9 cellular contexts compared by ENCODE assay signal in genomic region chr12:30795410-30795659, GRCh38. TPM values are rescaled to one million over a fixed set of nuclear protein-coding genes. Genes with fewer than 3 reads are reported as not detected.
DNase-seq lines count a peak whose midpoint lies in the region; ATAC-seq and TF ChIP-seq lines count a peak whose summit lies in the region.
"Had no signal": no experiment of that assay in that cellular context is flagged by ENCODE, and none has a peak within 500 bp of the region (broad histone marks: within the 10 kb centered on the region; RNA-seq: fewer than 3 reads in every experiment).

No MANE protein-coding gene starts in this region.

- peaks cover 16% of the 10 kb centered on the region for H3K4me1 Mint-ChIP-seq in CD8-positive, alpha-beta T cell (ENCODE audit: low read depth)
- H3K4me1 Mint-ChIP-seq in endodermal cell (peaks cover 38% of the 10 kb centered on the region), neural progenitor cell (peaks cover 18% of the 10 kb centered on the region)

- H3K27ac ChIP-seq in CD8-positive, alpha-beta T cell (ENCODE audit: low read depth, low read length) = no peak overlapping the region
- H3K27ac ChIP-seq in PC-9 = peak overlapping the region; percentile 94
- H3K27ac ChIP-seq in endodermal cell (ENCODE audit: low read depth, low read length) = no peak overlapping the region
- H3K27ac ChIP-seq in neural progenitor cell = no peak overlapping the region

- H2AFZ ChIP-seq in PC-9 = peak overlapping the region; percentile 45; the same call in 1 of the 2 replicates
- H2AFZ ChIP-seq in neural progenitor cell (replicated peaks) = peak overlapping the region; percentile 97

- no peaks in the 10 kb centered on the region for H3K9me2 ChIP-seq in PC-9 (ENCODE audit: insufficient read depth)

- intact Hi-C loops in CD8-positive, alpha-beta T cell (cut with DNase I, micrococcal nuclease) = no loop called here
- intact Hi-C loops in PC-9 (cut with micrococcal nuclease; ENCODE audit: unreplicated experiment) = loop anchor here (1.0 kb wide), 1 partner anchor 41 kb away; the partner anchor contains the start of gene CAPRIN2

- peak overlapping the region; percentile 55 for H3K4me3 ChIP-seq in CD8-positive, alpha-beta T cell (ENCODE audit: low read depth, low read length)
- H3K4me3 ChIP-seq in PC-9 = peak overlapping the region; percentile 82
- peak overlapping the region; percentile 77 for H3K4me3 ChIP-seq in endodermal cell (ENCODE audit: low read length)
- peak overlapping the region; percentile 54 for H3K4me3 ChIP-seq in neural progenitor cell

- peaks cover 40% of the 10 kb centered on the region for H3K27me3 Mint-ChIP-seq in CD8-positive, alpha-beta T cell (ENCODE audit: low read depth)
- H3K27me3 Mint-ChIP-seq in endodermal cell (ENCODE audit: insufficient read depth) (peaks cover 6% of the 10 kb centered on the region), neural progenitor cell (ENCODE audit: insufficient read depth, low read depth) (peaks cover 5% of the 10 kb centered on the region)

- BruUV-seq in PC-9 (replicated peaks; lab: Mats Ljungman, UMichigan) = no TSS peak

- no peaks in the 10 kb centered on the region for H4K20me1 ChIP-seq in PC-9 (ENCODE audit: insufficient read depth)
- H4K20me1 ChIP-seq in neural progenitor cell (ENCODE audit: low read depth) = no peaks in the 10 kb centered on the region

- peaks cover 14% of the 10 kb centered on the region for H3K4me1 ChIP-seq in CD8-positive, alpha-beta T cell (ENCODE audit: insufficient read depth, low read length)
- H3K4me1 ChIP-seq in PC-9 (replicated peaks; ENCODE audit: insufficient read depth) (peaks cover 59% of the 10 kb centered on the region), endodermal cell (ENCODE audit: control insufficient read depth, insufficient read depth, low read length) (no peaks in the 10 kb centered on the region), neural progenitor cell (peaks cover 6% of the 10 kb centered on the region)

- H3K79me2 ChIP-seq in PC-9 (ENCODE audit: low read depth) = peaks cover 26% of the 10 kb centered on the region
- no peaks in the 10 kb centered on the region for H3K79me2 ChIP-seq in neural progenitor cell (ENCODE audit: low read depth)

- H3K9ac ChIP-seq in endodermal cell (ENCODE audit: extremely low read depth, low read length, poor library complexity, severe bottlenecking) = peak overlapping the region; percentile 15
- H3K9ac ChIP-seq in neural progenitor cell = no peak overlapping the region

- H3K4me2 ChIP-seq in PC-9 (peak overlapping the region; percentile 79), neural progenitor cell (peak overlapping the region; percentile 82)

- H3K9me3 Mint-ChIP-seq in CD8-positive, alpha-beta T cell = no peaks in the 10 kb centered on the region
- peaks cover 5% of the 10 kb centered on the region for H3K9me3 Mint-ChIP-seq in endodermal cell
- H3K9me3 Mint-ChIP-seq in neural progenitor cell = peaks cover 2% of the 10 kb centered on the region

- H3K9me3 ChIP-seq in CD8-positive, alpha-beta T cell (ENCODE audit: low read length) = no peaks in the 10 kb centered on the region
- H3K9me3 ChIP-seq in PC-9 (ENCODE audit: insufficient read depth, low read depth) (no peaks in the 10 kb centered on the region), endodermal cell (ENCODE audit: control insufficient read depth, low read length) (peaks cover 4% of the 10 kb centered on the region), neural progenitor cell (ENCODE audit: low read depth) (no peaks in the 10 kb centered on the region)

- H3K36me3 ChIP-seq in CD8-positive, alpha-beta T cell (ENCODE audit: insufficient read depth, low read length) = no peaks in the 10 kb centered on the region
- H3K36me3 ChIP-seq in PC-9 (ENCODE audit: low read depth) = peaks cover 7% of the 10 kb centered on the region
- no peaks in the 10 kb centered on the region for H3K36me3 ChIP-seq in endodermal cell (ENCODE audit: control insufficient read depth, insufficient read depth, low read length)
- H3K36me3 ChIP-seq in neural progenitor cell = no peaks in the 10 kb centered on the region

- H3F3A ChIP-seq in PC-9 (ENCODE audit: insufficient read depth, low read depth) (peaks cover 59% of the 10 kb centered on the region), neural progenitor cell (ENCODE audit: low read depth) (peaks cover 5% of the 10 kb centered on the region)

- peak overlapping the region; percentile 76 for H3K4me3 Mint-ChIP-seq in CD8-positive, alpha-beta T cell
- peak overlapping the region; percentile 73 for H3K4me3 Mint-ChIP-seq in endodermal cell
- H3K4me3 Mint-ChIP-seq in neural progenitor cell = peak overlapping the region; percentile 87

- H3K27me3 ChIP-seq in CD8-positive, alpha-beta T cell (ENCODE audit: insufficient read depth, low read length) = no peaks in the 10 kb centered on the region
- H3K27me3 ChIP-seq in PC-9 (ENCODE audit: insufficient read depth, low read depth) = no peaks in the 10 kb centered on the region
- H3K27me3 ChIP-seq in endodermal cell (ENCODE audit: control insufficient read depth, insufficient read depth, low read length, poor library complexity, severe bottlenecking) = no peaks in the 10 kb centered on the region
- H3K27me3 ChIP-seq in neural progenitor cell = peaks cover 40% of the 10 kb centered on the region

- POLR2A ChIA-PET in CD8-positive, alpha-beta T cell (lab: Charles Lee) = no interaction called here
- POLR2A ChIA-PET in PC-9 (lab: Charles Lee; ENCODE audit: unreplicated experiment) = interaction anchor here (0.5 to 1.3 kb wide), 4 partner anchors 42 to 476 kb away, joined by 4 to 13 read pairs (median 6); no protein-coding TSS in a partner anchor

- DNase-seq in CD8-positive, alpha-beta T cell = peak in 3 of 7 experiments; percentile 7 to 27 (median 22)
- DNase-seq in PC-9 = no peak
- DNase-seq in endodermal cell = peak; percentile 97
- no peak for DNase-seq in neural progenitor cell (ENCODE audit: low spot score)
- no peak for DNase-seq in DMS 273 treated with DMSO at 0.1 percent for 48 hours (lab: John Stamatoyannopoulos, UW)
- DNase-seq in stimulated activated CD4-positive, alpha-beta T cell treated with anti-CD3 and anti-CD28 coated beads, Interleukin-15, amount 100 ng/mL, for 24 hours = no peak
- DNase-seq: NCI-H2227 treated with DMSO at 0.1 percent for 48 hours had no signal

- CTCF ChIA-PET in CD8-positive, alpha-beta T cell (lab: Charles Lee) = interaction anchor here (0.6 to 3.2 kb wide), 2 partner anchors 12 to 16 kb away, joined by 3 to 16 read pairs; no protein-coding TSS in a partner anchor
- CTCF ChIA-PET in PC-9 (lab: Charles Lee) = interaction anchor here (0.6 to 0.7 kb wide), 2 partner anchors 10 to 132 kb away, joined by 3 read pairs; no protein-coding TSS in a partner anchor

- ATAC-seq in CD8-positive, alpha-beta T cell = no peak
- ATAC-seq in GM18861 (IDR thresholded peaks at IDR 0.05; ENCODE audit: unreplicated experiment) = no peak
- no peak for ATAC-seq in GM18511 (IDR thresholded peaks at IDR 0.05; ENCODE audit: unreplicated experiment)

- H3K27ac Mint-ChIP-seq in CD8-positive, alpha-beta T cell = no peak overlapping the region
- peak overlapping the region; percentile 90 for H3K27ac Mint-ChIP-seq in endodermal cell
- no peak overlapping the region for H3K27ac Mint-ChIP-seq in neural progenitor cell

- H3K36me3 Mint-ChIP-seq in CD8-positive, alpha-beta T cell = no peaks in the 10 kb centered on the region
- H3K36me3 Mint-ChIP-seq in endodermal cell (ENCODE audit: low read depth) (peaks cover 11% of the 10 kb centered on the region), neural progenitor cell (peaks cover 2% of the 10 kb centered on the region)

- 12 to 20% methylated on average over 1 to 14 of the region's 14 CpGs for WGBS in endodermal cell (ENCODE audit: insufficient coverage in 1 of 2, insufficient read length in 1 of 2), 2 experiments

- TF ChIP-seq CTCF in CD8-positive, alpha-beta T cell (IDR thresholded peaks at IDR 0.05) = no peak
- TF ChIP-seq CTCF in PC-9 (conservative IDR thresholded peaks at IDR 0.05) (no peak), endodermal cell (conservative IDR thresholded peaks at IDR 0.05) (no peak), neural progenitor cell (IDR thresholded peaks at IDR 0.05) (no peak)

RNA-seq across cellular contexts. Expression of gene CAPRIN2, which starts 40.6 kb away (rescaled TPM):
- 10 to 100 TPM; 16.2 to 17.4 TPM for total RNA-seq in CD8-positive, alpha-beta T cell
- total RNA-seq in PC-9 (2021) = 27.4 and 29.5 TPM in 2 replicates
- 100 to 1,000 TPM in 1 of 2 donors, 10 to 100 TPM in 1; 62.2 to 103 TPM for total RNA-seq in endodermal cell
- 43.4 TPM for polyA plus RNA-seq in endodermal cell (2013, experiment 1 of 2)
- 41.2 TPM for polyA plus RNA-seq in endodermal cell (2013, experiment 2 of 2)
- total RNA-seq in neural progenitor cell (ENCODE audit: low replicate concordance) = 49.9 and 53.2 TPM in 2 replicates
